1 cellular context compared by ENCODE assay signal in the genomic region with DNA sequence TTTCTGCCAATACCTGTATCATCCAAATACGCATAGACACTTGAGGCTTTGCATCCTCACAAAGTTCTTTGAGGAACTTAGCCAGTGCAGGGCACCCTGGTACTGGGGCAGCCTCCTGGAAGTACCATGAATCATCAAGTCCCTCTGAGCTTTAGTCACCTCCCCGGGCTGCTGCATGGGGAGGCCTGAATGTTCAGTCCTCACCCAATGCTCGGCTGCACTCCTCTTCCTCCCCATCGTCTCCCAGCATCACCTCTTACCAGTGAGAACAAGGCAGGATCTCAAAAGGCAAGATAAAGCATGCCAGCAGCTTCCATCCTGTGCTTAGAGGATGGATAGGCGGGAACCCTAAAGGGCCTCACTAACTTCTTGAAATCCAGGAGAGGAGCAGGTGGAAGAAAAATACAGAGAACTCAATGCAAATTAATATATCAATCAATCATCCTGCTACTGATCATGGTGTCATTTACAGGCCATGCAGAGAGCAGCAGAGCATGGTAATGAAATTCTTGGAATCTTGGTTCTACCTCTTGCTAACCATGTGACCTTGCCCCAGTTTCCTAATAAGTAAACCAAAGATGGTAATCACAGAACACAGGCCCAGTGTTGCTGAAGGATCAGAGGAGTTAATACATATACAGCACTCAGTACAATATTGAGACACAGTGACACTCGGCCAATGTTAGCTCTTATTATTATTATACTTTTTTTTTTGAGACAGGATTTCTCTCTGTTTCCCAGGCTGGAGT.
TF ChIP-seq lines count a peak whose summit lies in the region.

No MANE protein-coding gene starts in this region.

TF ChIP-seq in K562, 482 proteins besides CTCF, POLR2A, EP300 and RAD21:
- TF ChIP-seq BMI1 (IDR thresholded peaks at IDR 0.05; ENCODE audit: low read length): no peak
- TF ChIP-seq GABPB1 (CRISPR knock-in tag; IDR thresholded peaks at IDR 0.05): no peak
- no peak for TF ChIP-seq KAT8 (IDR thresholded peaks at IDR 0.05; ENCODE audit: low read depth)
- TF ChIP-seq, protein P1, sequence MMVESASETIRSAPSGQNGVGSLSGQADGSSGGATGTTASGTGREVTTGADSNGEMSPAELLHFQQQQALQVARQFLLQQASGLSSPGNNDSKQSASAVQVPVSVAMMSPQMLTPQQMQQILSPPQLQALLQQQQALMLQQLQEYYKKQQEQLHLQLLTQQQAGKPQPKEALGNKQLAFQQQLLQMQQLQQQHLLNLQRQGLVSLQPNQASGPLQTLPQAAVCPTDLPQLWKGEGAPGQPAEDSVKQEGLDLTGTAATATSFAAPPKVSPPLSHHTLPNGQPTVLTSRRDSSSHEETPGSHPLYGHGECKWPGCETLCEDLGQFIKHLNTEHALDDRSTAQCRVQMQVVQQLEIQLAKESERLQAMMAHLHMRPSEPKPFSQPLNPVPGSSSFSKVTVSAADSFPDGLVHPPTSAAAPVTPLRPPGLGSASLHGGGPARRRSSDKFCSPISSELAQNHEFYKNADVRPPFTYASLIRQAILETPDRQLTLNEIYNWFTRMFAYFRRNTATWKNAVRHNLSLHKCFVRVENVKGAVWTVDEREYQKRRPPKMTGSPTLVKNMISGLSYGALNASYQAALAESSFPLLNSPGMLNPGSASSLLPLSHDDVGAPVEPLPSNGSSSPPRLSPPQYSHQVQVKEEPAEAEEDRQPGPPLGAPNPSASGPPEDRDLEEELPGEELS (CRISPR knock-in tag; IDR thresholded peaks at IDR 0.05; ENCODE audit: borderline replicate concordance): no peak
- TF ChIP-seq ZNF436 (CRISPR knock-in tag; IDR thresholded peaks at IDR 0.05): no peak
- no peak for TF ChIP-seq ZBED1 (IDR thresholded peaks at IDR 0.05)
- no peak for TF ChIP-seq TCF7L2 (IDR thresholded peaks at IDR 0.05; ENCODE audit: low read depth, low read length)
- TF ChIP-seq ZNF583 (CRISPR knock-in tag; IDR thresholded peaks at IDR 0.05): no peak
- TF ChIP-seq, protein P2, sequence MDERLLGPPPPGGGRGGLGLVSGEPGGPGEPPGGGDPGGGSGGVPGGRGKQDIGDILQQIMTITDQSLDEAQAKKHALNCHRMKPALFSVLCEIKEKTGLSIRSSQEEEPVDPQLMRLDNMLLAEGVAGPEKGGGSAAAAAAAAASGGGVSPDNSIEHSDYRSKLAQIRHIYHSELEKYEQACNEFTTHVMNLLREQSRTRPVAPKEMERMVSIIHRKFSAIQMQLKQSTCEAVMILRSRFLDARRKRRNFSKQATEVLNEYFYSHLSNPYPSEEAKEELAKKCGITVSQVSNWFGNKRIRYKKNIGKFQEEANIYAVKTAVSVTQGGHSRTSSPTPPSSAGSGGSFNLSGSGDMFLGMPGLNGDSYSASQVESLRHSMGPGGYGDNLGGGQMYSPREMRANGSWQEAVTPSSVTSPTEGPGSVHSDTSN (CRISPR knock-in tag; IDR thresholded peaks at IDR 0.05; ENCODE audit: low read depth): no peak
- TF ChIP-seq, protein P2 (tag; conservative IDR thresholded peaks at IDR 0.05; ENCODE audit: low read depth): peak; percentile 37; the same call in 1 of the 2 replicates
- TF ChIP-seq MEIS2 (IDR thresholded peaks at IDR 0.05; ENCODE audit: partially characterized antibody): peak; percentile 33
- TF ChIP-seq, protein P3, sequence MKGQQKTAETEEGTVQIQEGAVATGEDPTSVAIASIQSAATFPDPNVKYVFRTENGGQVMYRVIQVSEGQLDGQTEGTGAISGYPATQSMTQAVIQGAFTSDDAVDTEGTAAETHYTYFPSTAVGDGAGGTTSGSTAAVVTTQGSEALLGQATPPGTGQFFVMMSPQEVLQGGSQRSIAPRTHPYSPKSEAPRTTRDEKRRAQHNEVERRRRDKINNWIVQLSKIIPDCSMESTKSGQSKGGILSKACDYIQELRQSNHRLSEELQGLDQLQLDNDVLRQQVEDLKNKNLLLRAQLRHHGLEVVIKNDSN (CRISPR knock-in tag; IDR thresholded peaks at IDR 0.05): no peak
- no peak for TF ChIP-seq CBFA2T2 (conservative IDR thresholded peaks at IDR 0.05)
